In genomic region chr7:64883113-64883905, GRCh38 we compare ENCODE assay signal across 1 cellular context.
TF ChIP-seq lines count a peak whose summit lies in the region.

No MANE protein-coding gene starts in this region.

TF ChIP-seq in IMR-90, 13 proteins besides CTCF, POLR2A, EP300 and RAD21 (continued from another document):
- TF ChIP-seq ELK1 (IDR thresholded peaks at IDR 0.05; ENCODE audit: borderline replicate concordance, low read depth, low read length), result no peak
- TF ChIP-seq NFE2L2 (IDR thresholded peaks at IDR 0.05; ENCODE audit: low read depth, low read length), result no peak
- no peak for TF ChIP-seq CHD1 (IDR thresholded peaks at IDR 0.05; ENCODE audit: low read depth, low read length)
- no peak for TF ChIP-seq BHLHE40 (IDR thresholded peaks at IDR 0.05; ENCODE audit: low read depth, low read length)
- TF ChIP-seq CEBPB (IDR thresholded peaks at IDR 0.05; ENCODE audit: low read depth, low read length), result no peak
